In the genomic region with DNA sequence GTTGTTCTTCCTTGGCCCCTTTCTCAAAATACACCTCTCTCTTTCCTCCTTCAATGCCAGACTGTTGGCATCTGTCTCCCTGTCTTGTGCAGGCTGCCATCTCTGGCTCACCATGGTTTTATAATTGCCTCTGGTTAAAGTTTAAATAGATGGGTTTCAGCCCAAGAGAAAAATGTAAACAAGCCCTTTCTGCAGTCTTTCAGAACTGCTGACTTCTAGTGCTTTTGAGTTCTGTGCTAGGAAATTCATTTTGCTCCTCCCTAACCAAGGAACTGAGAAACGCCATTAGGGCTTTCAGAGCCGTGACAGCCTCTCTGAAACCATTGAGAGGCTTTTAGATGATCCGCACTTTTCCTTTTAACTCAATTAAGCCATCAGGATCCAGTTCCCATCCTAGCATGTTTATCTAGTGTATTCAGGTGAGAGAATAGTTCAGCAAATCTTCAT, we compare ENCODE assay signal across 9 cellular contexts.
DNase-seq lines count a peak whose midpoint lies in the region; ATAC-seq, FAIRE-seq and TF ChIP-seq lines count a peak whose summit lies in the region.
"Had no signal": no experiment of that assay in that cellular context is flagged by ENCODE, and none has a peak within 500 bp of the region (broad histone marks: within the 10 kb centered on the region; RNA-seq: fewer than 3 reads in every experiment).

No MANE protein-coding gene starts in this region.

- peak; percentile 76 for ATAC-seq in left colon

- DNase-seq in activated CD4-positive, alpha-beta T cell treated with anti-CD3 and anti-CD28 coated beads, Interleukin-2, amount 10 ng/mL, durations not matched to agents 24 days and 14 days: no peak
- DNase-seq in activated CD4-positive, alpha-beta T cell treated with anti-CD3 and anti-CD28 coated beads, Interleukin-2, amount 10 ng/mL, durations not matched to agents 7 days and 5 days: no peak
- DNase-seq in SK-N-DZ (ENCODE audit: low spot score) (peak; percentile 20), left colon (no peak), tibial artery (no peak), HPDE6-E6E7 (ENCODE audit: extremely low spot score) (no peak), H54 (ENCODE audit: insufficient read length, low spot score) (no peak)
- DNase-seq in activated T-cell treated with anti-CD3 and anti-CD28 coated beads, Interleukin-2, amount 50 U/mL, for 1 hour: no peak
- DNase-seq: BE2C had no signal

- no peak for FAIRE-seq in H54 (lab: Jason Lieb, UNC)

- H3K36me3 Mint-ChIP-seq in activated CD4-positive, alpha-beta T cell treated with anti-CD3 and anti-CD28 coated beads, Interleukin-2, amount 10 ng/mL, durations not matched to agents 24 days and 14 days (ENCODE audit: low read depth): peaks cover 2% of the 10 kb centered on the region
- H3K36me3 Mint-ChIP-seq in activated CD4-positive, alpha-beta T cell treated with anti-CD3 and anti-CD28 coated beads, Interleukin-2, amount 10 ng/mL, durations not matched to agents 7 days and 5 days (ENCODE audit: low read depth): no peaks in the 10 kb centered on the region

- peaks cover 0 to 15% (median 4%) of the 10 kb centered on the region in 4 donors for H3K4me1 ChIP-seq in tibial artery
- H3K4me1 ChIP-seq: BE2C had no signal

- POLR2A ChIA-PET in activated CD4-positive, alpha-beta T cell treated with anti-CD3 and anti-CD28 coated beads, Interleukin-2, amount 10 ng/mL, durations not matched to agents 7 days and 5 days (lab: Charles Lee): no interaction called here

- no peak overlapping the region for H3K4me3 ChIP-seq in tibial artery

- peaks cover 33% of the 10 kb centered on the region for H3K4me1 Mint-ChIP-seq in activated CD4-positive, alpha-beta T cell treated with anti-CD3 and anti-CD28 coated beads, Interleukin-2, amount 10 ng/mL, durations not matched to agents 24 days and 14 days
- peaks cover 23% of the 10 kb centered on the region for H3K4me1 Mint-ChIP-seq in activated CD4-positive, alpha-beta T cell treated with anti-CD3 and anti-CD28 coated beads, Interleukin-2, amount 10 ng/mL, durations not matched to agents 7 days and 5 days

- intact Hi-C loops in activated CD4-positive, alpha-beta T cell treated with anti-CD3 and anti-CD28 coated beads, Interleukin-2, amount 10 ng/mL, durations not matched to agents 24 days and 14 days (cut with micrococcal nuclease): no loop called here
- intact Hi-C loops in left colon (cut with DNase I, micrococcal nuclease): no loop called here
- intact Hi-C loops in tibial artery (cut with DNase I; ENCODE audit: low total_unique reads): no loop called here

- H3K27me3 ChIP-seq in tibial artery: no peaks in the 10 kb centered on the region
- H3K27me3 ChIP-seq: BE2C had no signal

- TF ChIP-seq CTCF in tibial artery (IDR thresholded peaks at IDR 0.05): no peak

- H3K27ac ChIP-seq in tibial artery: peak overlapping the region; percentile 9 to 36

- no peaks in the 10 kb centered on the region for H3K36me3 ChIP-seq in tibial artery
- H3K36me3 ChIP-seq: BE2C had no signal

- H3K4me3 Mint-ChIP-seq in activated CD4-positive, alpha-beta T cell treated with anti-CD3 and anti-CD28 coated beads, Interleukin-2, amount 10 ng/mL, durations not matched to agents 24 days and 14 days: no peak overlapping the region
- no peak overlapping the region for H3K4me3 Mint-ChIP-seq in activated CD4-positive, alpha-beta T cell treated with anti-CD3 and anti-CD28 coated beads, Interleukin-2, amount 10 ng/mL, durations not matched to agents 7 days and 5 days

- H3K9me3 ChIP-seq in tibial artery: no peaks in the 10 kb centered on the region
- H3K9me3 ChIP-seq: BE2C had no signal

- peaks cover 3% of the 10 kb centered on the region for H3K9me3 Mint-ChIP-seq in activated CD4-positive, alpha-beta T cell treated with anti-CD3 and anti-CD28 coated beads, Interleukin-2, amount 10 ng/mL, durations not matched to agents 24 days and 14 days
- H3K9me3 Mint-ChIP-seq in activated CD4-positive, alpha-beta T cell treated with anti-CD3 and anti-CD28 coated beads, Interleukin-2, amount 10 ng/mL, durations not matched to agents 7 days and 5 days: peaks cover under 1% of the 10 kb centered on the region

- peak overlapping the region; percentile 32 for H3K27ac Mint-ChIP-seq in activated CD4-positive, alpha-beta T cell treated with anti-CD3 and anti-CD28 coated beads, Interleukin-2, amount 10 ng/mL, durations not matched to agents 24 days and 14 days
- H3K27ac Mint-ChIP-seq in activated CD4-positive, alpha-beta T cell treated with anti-CD3 and anti-CD28 coated beads, Interleukin-2, amount 10 ng/mL, durations not matched to agents 7 days and 5 days: no peak overlapping the region

- H3K27me3 Mint-ChIP-seq in activated CD4-positive, alpha-beta T cell treated with anti-CD3 and anti-CD28 coated beads, Interleukin-2, amount 10 ng/mL, durations not matched to agents 24 days and 14 days: peaks cover 1% of the 10 kb centered on the region
- no peaks in the 10 kb centered on the region for H3K27me3 Mint-ChIP-seq in activated CD4-positive, alpha-beta T cell treated with anti-CD3 and anti-CD28 coated beads, Interleukin-2, amount 10 ng/mL, durations not matched to agents 7 days and 5 days

- CTCF ChIA-PET in activated CD4-positive, alpha-beta T cell treated with anti-CD3 and anti-CD28 coated beads, Interleukin-2, amount 10 ng/mL, durations not matched to agents 7 days and 5 days (lab: Charles Lee): no interaction called here

- no peak for TF ChIP-seq POLR2A in H54 (IDR thresholded peaks at IDR 0.05; ENCODE audit: low read depth, low read length)
